In genomic region chr10:5895804-5896203, GRCh38 we compare ENCODE assay signal across 11 cellular contexts. TPM values are rescaled to one million over a fixed set of nuclear protein-coding genes. Genes with fewer than 3 reads are reported as not detected.
DNase-seq lines count a peak whose midpoint lies in the region; ATAC-seq and TF ChIP-seq lines count a peak whose summit lies in the region.
"Had no signal": no experiment of that assay in that cellular context is flagged by ENCODE, and none has a peak within 500 bp of the region (broad histone marks: within the 10 kb centered on the region; RNA-seq: fewer than 3 reads in every experiment).

No MANE protein-coding gene starts in this region.

- intact Hi-C loops in ovary (cut with DNase I) = loop anchor here in 1 of 4 donors (10.0 kb wide), 1 partner anchor 49 kb away; no protein-coding TSS in a partner anchor

- DNase-seq in activated CD4-positive, CD25-positive, alpha-beta regulatory T cell treated with anti-CD3 and anti-CD28 coated beads, Interleukin-2, amount 50 U/mL, for 72 hours = no peak
- DNase-seq in ovary (no peak), DMS53 treated with DMSO at 0.1 percent for 48 hours (lab: John Stamatoyannopoulos, UW; ENCODE audit: unreplicated experiment) (no peak), NCI-H2107 (lab: John Stamatoyannopoulos, UW) (no peak)
- DNase-seq: nucleus accumbens, T-helper 9 cell had no signal

- no peak for TF ChIP-seq CTCF in ovary (IDR thresholded peaks at IDR 0.05)

- peaks cover 23% of the 10 kb centered on the region in 2 donors for H3K36me3 ChIP-seq in mucosa of rectum (ENCODE audit: control insufficient read depth in 2 of 2, insufficient read depth in 2 of 2, low read length in 2 of 2)
- no peaks in the 10 kb centered on the region for H3K36me3 ChIP-seq in ovary

- peaks cover 5 to 10% of the 10 kb centered on the region in 2 donors for H3K4me1 ChIP-seq in mucosa of rectum (ENCODE audit: control insufficient read depth in 2 of 2, insufficient read depth in 2 of 2, low read length in 2 of 2)
- H3K4me1 ChIP-seq in ovary (ENCODE audit: insufficient read depth) = peaks cover 6% of the 10 kb centered on the region

- no peak for TF ChIP-seq EP300 in ovary (IDR thresholded peaks at IDR 0.05)

- WGBS in ovary, 3 donors = 37 to 55% (median 42%) methylated on average over 9 of the region's 9 CpGs

- peak overlapping the region; percentile 15 to 60 for H3K27ac ChIP-seq in mucosa of rectum (ENCODE audit: low read depth in 2 of 2, low read length in 2 of 2)
- no peak overlapping the region for H3K27ac ChIP-seq in ovary
- H3K27ac ChIP-seq: 22Rv1 had no signal

- ATAC-seq in activated CD4-positive, CD25-positive, alpha-beta regulatory T cell treated with anti-CD3 and anti-CD28 coated beads, Interleukin-2, amount 50 U/mL, for 24 hours = peak; percentile 62 to 69
- ATAC-seq in GM21381 (IDR thresholded peaks at IDR 0.05; ENCODE audit: unreplicated experiment) (peak; percentile 72), HG03378 (IDR thresholded peaks at IDR 0.05; ENCODE audit: unreplicated experiment) (peak; percentile 55)

- TF ChIP-seq POLR2A in ovary (IDR thresholded peaks at IDR 0.05) = no peak

- no peak overlapping the region for H3K9ac ChIP-seq in mucosa of rectum (ENCODE audit: low read depth in 1 of 2, low read length in 2 of 2)

- H3K4me3 ChIP-seq in mucosa of rectum (ENCODE audit: low read length in 2 of 2) (no peak overlapping the region), ovary (no peak overlapping the region)

- H3K27me3 ChIP-seq in mucosa of rectum (ENCODE audit: control insufficient read depth in 2 of 2, insufficient read depth in 2 of 2, low read length in 2 of 2) = no peaks in the 10 kb centered on the region
- no peaks in the 10 kb centered on the region for H3K27me3 ChIP-seq in ovary

- H3K9me3 ChIP-seq in mucosa of rectum (ENCODE audit: control insufficient read depth in 2 of 2, low read length in 2 of 2) = no peaks in the 10 kb centered on the region
- H3K9me3 ChIP-seq in ovary = no peaks in the 10 kb centered on the region

RNA-seq across cellular contexts. Expression of gene FBH1, which starts 5.8 kb away (rescaled TPM):
- 10 to 100 TPM; 54.6 to 80.3 (median 78.3) TPM for total RNA-seq in ovary
- 10 to 100 TPM; 46.4 to 64.1 TPM for polyA plus RNA-seq in ovary

RNA-seq across cellular contexts. Expression of gene ANKRD16, which starts 6.1 kb away (rescaled TPM):
- total RNA-seq in ovary = 10 to 100 TPM in 4 of 7 donors, 1 to 10 TPM in 3; 8.6 to 15.3 (median 10.0) TPM
- polyA plus RNA-seq in ovary = 1 to 10 TPM; 6.6 to 7.8 TPM

Comparison
In these comparisons a context has a peak if more than half of its experiments do, and no peak if none do; other contexts are left out.
1. H3K27ac ChIP-seq: peak in mucosa of rectum (2 of 2); none in ovary (0 of 2).
2. Peak in every context shown above with its lines, with median percentiles within 50 percentile points of each other: ATAC-seq.